23 cellular contexts compared by ENCODE assay signal in genomic region chr1:224631471-224632105, GRCh38. TPM values are rescaled to one million over a fixed set of nuclear protein-coding genes. Genes with fewer than 3 reads are reported as not detected.
DNase-seq lines count a peak whose midpoint lies in the region; ATAC-seq and TF ChIP-seq lines count a peak whose summit lies in the region.
"Had no signal": no experiment of that assay in that cellular context is flagged by ENCODE, and none has a peak within 500 bp of the region (broad histone marks: within the 10 kb centered on the region; RNA-seq: fewer than 3 reads in every experiment).

No MANE protein-coding gene starts in this region.

- ATAC-seq in omental fat pad (ENCODE audit: low FRiP score) (peak; percentile 56), T-cell (replicated peaks in 1 of 4) (no peak)
- ATAC-seq: foreskin keratinocyte; left ventricle myocardium superior; stimulated activated naive CD8-positive, alpha-beta T cell treated with anti-CD3 and anti-CD28 coated beads, Interleukin-15, Interleukin-2, amounts not matched to agents 100 U/mL and 50 U/mL, for 24 hours; WTC11 had no signal

- no peaks in the 10 kb centered on the region for H3K27me3 ChIP-seq in SJSA1 (replicated peaks)
- H3K27me3 ChIP-seq: BE2C, spleen, thyroid gland had no signal

- POLR2A ChIA-PET in T-cell (lab: Charles Lee), result no interaction called here

- no peak overlapping the region for H3K27ac Mint-ChIP-seq in T-cell
- H3K27ac Mint-ChIP-seq: WTC11 had no signal

- H3K36me3 ChIP-seq in SJSA1, result no peaks in the 10 kb centered on the region
- H3K36me3 ChIP-seq: BE2C, spleen, thyroid gland had no signal

- H3K9me3 Mint-ChIP-seq in T-cell, result no peaks in the 10 kb centered on the region
- H3K9me3 Mint-ChIP-seq: WTC11 had no signal

- H3K9me3 ChIP-seq in SJSA1 (replicated peaks), result no peaks in the 10 kb centered on the region
- H3K9me3 ChIP-seq: BE2C, spleen, thyroid gland had no signal

- peaks cover 0 to 4% (median 2%) of the 10 kb centered on the region in 3 donors for H3K4me1 Mint-ChIP-seq in T-cell

- H3K4me3 Mint-ChIP-seq in T-cell, result no peak overlapping the region
- H3K4me3 Mint-ChIP-seq: WTC11 had no signal

- DNase-seq in EH (ENCODE audit: low read depth) (peak; percentile 62), SJSA1 (ENCODE audit: low read depth in 1 of 2, low spot score in 2 of 2) (no peak), choroid plexus epithelial cell (ENCODE audit: low read depth) (peak; percentile 59), omental fat pad (ENCODE audit: low spot score) (no peak), activated T-cell treated with anti-CD3 and anti-CD28 coated beads for 4 hours (no peak), SHP77 (lab: John Stamatoyannopoulos, UW) (no peak), T-cell (no peak)
- DNase-seq in activated CD4-positive, CD25-positive, alpha-beta regulatory T cell treated with anti-CD3 and anti-CD28 coated beads, Interleukin-2, amount 50 U/mL, for 72 hours, result no peak
- DNase-seq: activated CD4-positive, alpha-beta T cell treated with anti-CD3 and anti-CD28 coated beads, Interleukin-2, amount 50 U/mL, for 48 hours; activated effector memory CD4-positive, alpha-beta T cell treated with Interleukin-2 at 50 U/mL for 16 hours; BE2C; caudate nucleus; DMS53; foreskin keratinocyte; left ventricle myocardium superior; NCI-H1105 treated with DMSO at 0.1 percent for 48 hours; NCI-H2107; NCI-H524 treated with DMSO at 0.1 percent for 48 hours; spleen; stimulated activated CD4-positive, alpha-beta T cell treated with anti-CD3 and anti-CD28 coated beads, Interleukin-4, amount 100 ng/mL, for 24 hours; stimulated activated naive CD8-positive, alpha-beta T cell treated with anti-CD3 and anti-CD28 coated beads, Interleukin-15, Interleukin-2, amounts not matched to agents 100 U/mL and 50 U/mL, for 24 hours; thyroid gland had no signal

- TF ChIP-seq CTCF in choroid plexus epithelial cell (conservative IDR thresholded peaks at IDR 0.05; ENCODE audit: low read depth, low read length) (no peak), omental fat pad (IDR thresholded peaks at IDR 0.05) (no peak)

- no peak overlapping the region for H3K4me3 ChIP-seq in SJSA1
- H3K4me3 ChIP-seq in choroid plexus epithelial cell (ENCODE audit: low read depth, low read length), result no peak overlapping the region
- H3K4me3 ChIP-seq: spleen, thyroid gland had no signal

- peaks cover 58% of the 10 kb centered on the region for H3K4me1 ChIP-seq in SJSA1 (replicated peaks)
- H3K4me1 ChIP-seq: BE2C, foreskin keratinocyte, spleen, thyroid gland had no signal

- H3K36me3 Mint-ChIP-seq in T-cell, result no peaks in the 10 kb centered on the region
- H3K36me3 Mint-ChIP-seq: WTC11 had no signal

- peak overlapping the region; percentile 90 for H3K27ac ChIP-seq in SJSA1
- H3K27ac ChIP-seq: foreskin keratinocyte, spleen, thyroid gland had no signal

- H3K27me3 Mint-ChIP-seq in T-cell, result peaks cover 12 to 20% of the 10 kb centered on the region in 2 donors

- CTCF ChIA-PET in T-cell (lab: Charles Lee), result no interaction called here

RNA-seq across cellular contexts. Expression of gene CNIH3, which starts 15.5 kb away (rescaled TPM):
- 7.8 and 7.9 TPM in 2 replicates for total RNA-seq in SJSA1 (2014; rRNA removed; shearing (Covaris generic))
- total RNA-seq in omental fat pad (1 to 10 TPM; 1.9 to 4.0 (median 3.4) TPM), T-cell (1 to 10 TPM; 2.3 to 3.6 (median 2.4) TPM)

Comparison
In these comparisons a context has a peak if more than half of its experiments do, and no peak if none do; other contexts are left out.
1. DNase-seq: peak in EH (single experiment) and choroid plexus epithelial cell (single experiment); none in SJSA1 (0 of 2), omental fat pad (single experiment), activated CD4-positive, CD25-positive, alpha-beta regulatory T cell treated with anti-CD3 and anti-CD28 coated beads, Interleukin-2, amount 50 U/mL, for 72 hours (single experiment), activated T-cell treated with anti-CD3 and anti-CD28 coated beads for 4 hours (single experiment), SHP77 (0 of 2) and T-cell (0 of 34).